Comparison of ENCODE assay signal across 1 cellular context in the genomic region with DNA sequence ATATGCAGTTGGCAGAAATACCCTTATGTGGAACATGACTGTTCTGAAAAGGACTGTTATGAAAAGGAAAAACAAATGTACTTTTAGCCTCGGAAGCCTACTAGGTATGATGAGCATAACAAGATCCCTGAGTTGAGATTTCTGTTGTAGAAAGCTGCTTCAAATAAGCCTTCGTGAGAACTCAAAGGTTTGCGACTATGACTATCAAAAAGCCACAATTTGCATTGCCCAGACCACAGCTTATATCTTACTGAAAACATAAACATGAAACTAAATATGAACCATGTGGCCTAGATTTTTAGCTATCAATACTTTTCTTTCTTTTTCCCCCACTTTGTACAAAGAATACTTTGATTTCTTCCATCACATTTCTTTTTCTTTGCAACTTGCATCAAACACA.
TF ChIP-seq lines count a peak whose summit lies in the region.

No MANE protein-coding gene starts in this region.

TF ChIP-seq in GM23338, 12 proteins besides CTCF, POLR2A, EP300 and RAD21 (continued from another document):
- TF ChIP-seq, protein P1, sequence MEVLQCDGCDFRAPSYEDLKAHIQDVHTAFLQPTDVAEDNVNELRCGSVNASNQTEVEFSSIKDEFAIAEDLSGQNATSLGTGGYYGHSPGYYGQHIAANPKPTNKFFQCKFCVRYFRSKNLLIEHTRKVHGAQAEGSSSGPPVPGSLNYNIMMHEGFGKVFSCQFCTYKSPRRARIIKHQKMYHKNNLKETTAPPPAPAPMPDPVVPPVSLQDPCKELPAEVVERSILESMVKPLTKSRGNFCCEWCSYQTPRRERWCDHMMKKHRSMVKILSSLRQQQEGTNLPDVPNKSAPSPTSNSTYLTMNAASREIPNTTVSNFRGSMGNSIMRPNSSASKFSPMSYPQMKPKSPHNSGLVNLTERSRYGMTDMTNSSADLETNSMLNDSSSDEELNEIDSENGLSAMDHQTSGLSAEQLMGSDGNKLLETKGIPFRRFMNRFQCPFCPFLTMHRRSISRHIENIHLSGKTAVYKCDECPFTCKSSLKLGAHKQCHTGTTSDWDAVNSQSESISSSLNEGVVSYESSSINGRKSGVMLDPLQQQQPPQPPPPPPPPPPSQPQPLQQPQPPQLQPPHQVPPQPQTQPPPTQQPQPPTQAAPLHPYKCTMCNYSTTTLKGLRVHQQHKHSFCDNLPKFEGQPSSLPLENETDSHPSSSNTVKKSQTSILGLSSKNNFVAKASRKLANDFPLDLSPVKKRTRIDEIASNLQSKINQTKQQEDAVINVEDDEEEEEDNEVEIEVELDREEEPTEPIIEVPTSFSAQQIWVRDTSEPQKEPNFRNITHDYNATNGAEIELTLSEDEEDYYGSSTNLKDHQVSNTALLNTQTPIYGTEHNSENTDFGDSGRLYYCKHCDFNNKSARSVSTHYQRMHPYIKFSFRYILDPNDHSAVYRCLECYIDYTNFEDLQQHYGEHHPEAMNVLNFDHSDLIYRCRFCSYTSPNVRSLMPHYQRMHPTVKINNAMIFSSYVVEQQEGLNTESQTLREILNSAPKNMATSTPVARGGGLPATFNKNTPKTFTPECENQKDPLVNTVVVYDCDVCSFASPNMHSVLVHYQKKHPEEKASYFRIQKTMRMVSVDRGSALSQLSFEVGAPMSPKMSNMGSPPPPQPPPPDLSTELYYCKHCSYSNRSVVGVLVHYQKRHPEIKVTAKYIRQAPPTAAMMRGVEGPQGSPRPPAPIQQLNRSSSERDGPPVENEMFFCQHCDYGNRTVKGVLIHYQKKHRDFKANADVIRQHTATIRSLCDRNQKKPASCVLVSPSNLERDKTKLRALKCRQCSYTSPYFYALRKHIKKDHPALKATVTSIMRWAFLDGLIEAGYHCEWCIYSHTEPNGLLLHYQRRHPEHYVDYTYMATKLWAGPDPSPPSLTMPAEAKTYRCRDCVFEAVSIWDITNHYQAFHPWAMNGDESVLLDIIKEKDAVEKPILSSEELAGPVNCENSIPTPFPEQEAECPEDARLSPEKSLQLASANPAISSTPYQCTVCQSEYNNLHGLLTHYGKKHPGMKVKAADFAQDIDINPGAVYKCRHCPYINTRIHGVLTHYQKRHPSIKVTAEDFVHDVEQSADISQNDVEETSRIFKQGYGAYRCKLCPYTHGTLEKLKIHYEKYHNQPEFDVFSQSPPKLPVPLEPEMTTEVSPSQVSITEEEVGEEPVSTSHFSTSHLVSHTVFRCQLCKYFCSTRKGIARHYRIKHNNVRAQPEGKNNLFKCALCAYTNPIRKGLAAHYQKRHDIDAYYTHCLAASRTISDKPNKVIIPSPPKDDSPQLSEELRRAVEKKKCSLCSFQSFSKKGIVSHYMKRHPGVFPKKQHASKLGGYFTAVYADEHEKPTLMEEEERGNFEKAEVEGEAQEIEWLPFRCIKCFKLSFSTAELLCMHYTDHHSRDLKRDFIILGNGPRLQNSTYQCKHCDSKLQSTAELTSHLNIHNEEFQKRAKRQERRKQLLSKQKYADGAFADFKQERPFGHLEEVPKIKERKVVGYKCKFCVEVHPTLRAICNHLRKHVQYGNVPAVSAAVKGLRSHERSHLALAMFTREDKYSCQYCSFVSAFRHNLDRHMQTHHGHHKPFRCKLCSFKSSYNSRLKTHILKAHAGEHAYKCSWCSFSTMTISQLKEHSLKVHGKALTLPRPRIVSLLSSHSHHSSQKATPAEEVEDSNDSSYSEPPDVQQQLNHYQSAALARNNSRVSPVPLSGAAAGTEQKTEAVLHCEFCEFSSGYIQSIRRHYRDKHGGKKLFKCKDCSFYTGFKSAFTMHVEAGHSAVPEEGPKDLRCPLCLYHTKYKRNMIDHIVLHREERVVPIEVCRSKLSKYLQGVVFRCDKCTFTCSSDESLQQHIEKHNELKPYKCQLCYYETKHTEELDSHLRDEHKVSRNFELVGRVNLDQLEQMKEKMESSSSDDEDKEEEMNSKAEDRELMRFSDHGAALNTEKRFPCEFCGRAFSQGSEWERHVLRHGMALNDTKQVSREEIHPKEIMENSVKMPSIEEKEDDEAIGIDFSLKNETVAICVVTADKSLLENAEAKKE (CRISPR knock-in tag; IDR thresholded peaks at IDR 0.05): no peak
- TF ChIP-seq EZH2 (IDR thresholded peaks at IDR 0.05; ENCODE audit: low read depth, unreplicated experiment) (no peak), JUNB (IDR thresholded peaks at IDR 0.05; ENCODE audit: unreplicated experiment) (no peak), EZH2phosphoT487 (IDR thresholded peaks at IDR 0.05; ENCODE audit: unreplicated experiment) (no peak), POLR2AphosphoS5 (IDR thresholded peaks at IDR 0.05; ENCODE audit: low read depth) (no peak), CREB1 (CRISPR knock-in tag; IDR thresholded peaks at IDR 0.05; ENCODE audit: low read depth) (no peak), STAT1 (IDR thresholded peaks at IDR 0.05; ENCODE audit: unreplicated experiment) (no peak), ETS1 (IDR thresholded peaks at IDR 0.05) (no peak), ZNF331 (CRISPR knock-in tag; IDR thresholded peaks at IDR 0.05; ENCODE audit: low read depth) (no peak), ZNF114 (CRISPR knock-in tag; IDR thresholded peaks at IDR 0.05) (no peak)
- TF ChIP-seq, protein P2, sequence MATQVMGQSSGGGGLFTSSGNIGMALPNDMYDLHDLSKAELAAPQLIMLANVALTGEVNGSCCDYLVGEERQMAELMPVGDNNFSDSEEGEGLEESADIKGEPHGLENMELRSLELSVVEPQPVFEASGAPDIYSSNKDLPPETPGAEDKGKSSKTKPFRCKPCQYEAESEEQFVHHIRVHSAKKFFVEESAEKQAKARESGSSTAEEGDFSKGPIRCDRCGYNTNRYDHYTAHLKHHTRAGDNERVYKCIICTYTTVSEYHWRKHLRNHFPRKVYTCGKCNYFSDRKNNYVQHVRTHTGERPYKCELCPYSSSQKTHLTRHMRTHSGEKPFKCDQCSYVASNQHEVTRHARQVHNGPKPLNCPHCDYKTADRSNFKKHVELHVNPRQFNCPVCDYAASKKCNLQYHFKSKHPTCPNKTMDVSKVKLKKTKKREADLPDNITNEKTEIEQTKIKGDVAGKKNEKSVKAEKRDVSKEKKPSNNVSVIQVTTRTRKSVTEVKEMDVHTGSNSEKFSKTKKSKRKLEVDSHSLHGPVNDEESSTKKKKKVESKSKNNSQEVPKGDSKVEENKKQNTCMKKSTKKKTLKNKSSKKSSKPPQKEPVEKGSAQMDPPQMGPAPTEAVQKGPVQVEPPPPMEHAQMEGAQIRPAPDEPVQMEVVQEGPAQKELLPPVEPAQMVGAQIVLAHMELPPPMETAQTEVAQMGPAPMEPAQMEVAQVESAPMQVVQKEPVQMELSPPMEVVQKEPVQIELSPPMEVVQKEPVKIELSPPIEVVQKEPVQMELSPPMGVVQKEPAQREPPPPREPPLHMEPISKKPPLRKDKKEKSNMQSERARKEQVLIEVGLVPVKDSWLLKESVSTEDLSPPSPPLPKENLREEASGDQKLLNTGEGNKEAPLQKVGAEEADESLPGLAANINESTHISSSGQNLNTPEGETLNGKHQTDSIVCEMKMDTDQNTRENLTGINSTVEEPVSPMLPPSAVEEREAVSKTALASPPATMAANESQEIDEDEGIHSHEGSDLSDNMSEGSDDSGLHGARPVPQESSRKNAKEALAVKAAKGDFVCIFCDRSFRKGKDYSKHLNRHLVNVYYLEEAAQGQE (IDR thresholded peaks at IDR 0.05; ENCODE audit: unreplicated experiment): no peak
